ENCODE assay signal across 35 cellular contexts in the genomic region with DNA sequence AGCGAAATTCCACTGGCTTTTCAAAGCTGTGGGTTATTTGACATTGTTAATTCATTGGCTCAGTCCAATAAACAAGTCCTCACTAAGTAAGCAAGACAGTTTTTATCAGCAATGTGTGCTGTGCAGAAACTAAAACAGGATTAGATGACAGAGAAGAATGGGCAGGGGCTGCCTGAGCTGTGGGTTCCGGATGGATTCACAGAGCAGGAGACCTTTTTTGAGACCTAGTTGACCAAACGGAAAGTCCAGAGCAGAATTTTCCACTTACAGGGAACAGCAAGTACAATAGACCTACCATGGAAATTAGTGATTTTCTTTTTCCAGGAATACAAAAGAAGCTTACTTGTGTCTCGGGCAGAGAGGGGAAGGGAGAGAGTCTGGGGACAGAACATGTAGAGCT. TPM values are rescaled to one million over a fixed set of nuclear protein-coding genes. Genes with fewer than 3 reads are reported as not detected.
"Had no signal": no experiment of that assay in that cellular context is flagged by ENCODE, and none has a peak within 500 bp of the region (broad histone marks: within the 10 kb centered on the region; RNA-seq: fewer than 3 reads in every experiment).

No MANE protein-coding gene starts in this region.

- H3K36me3 Mint-ChIP-seq: activated CD4-positive, alpha-beta memory T cell treated with anti-CD3 and anti-CD28 coated beads for 36 hours; activated CD8-positive, alpha-beta memory T cell treated with anti-CD3 and anti-CD28 coated beads, Interleukin-2, amount 10 ng/mL, durations not matched to agents 7 days and 5 days; activated naive CD8-positive, alpha-beta T cell treated with anti-CD3 and anti-CD28 coated beads for 36 hours; WTC11 had no signal

- H3K4me1 ChIP-seq: adrenal gland, ascending aorta, esophagus muscularis mucosa, gastroesophageal sphincter, heart right ventricle had no signal

- H3K9me3 ChIP-seq: adrenal gland, ascending aorta, esophagus muscularis mucosa, gastroesophageal sphincter, heart right ventricle had no signal

- H3K4me3 ChIP-seq: adrenal gland, ascending aorta, esophagus muscularis mucosa, gastroesophageal sphincter, heart right ventricle had no signal

- H3K9me3 Mint-ChIP-seq: activated CD4-positive, alpha-beta memory T cell treated with anti-CD3 and anti-CD28 coated beads for 36 hours; activated naive CD4-positive, alpha-beta T cell treated with anti-CD3 and anti-CD28 coated beads for 36 hours; activated naive CD4-positive, alpha-beta T cell treated with anti-CD3 and anti-CD28 coated beads, Interleukin-2, amount 50 U/mL, for 24 hours; activated naive CD8-positive, alpha-beta T cell treated with anti-CD3 and anti-CD28 coated beads for 36 hours; activated naive CD8-positive, alpha-beta T cell treated with anti-CD3 and anti-CD28 coated beads, Interleukin-2, amount 50 U/mL, for 24 hours; activated T-helper 1 cell treated with anti-CD3 and anti-CD28 coated beads, Interleukin-12 subunit alpha, Interleukin-12 subunit beta, Interleukin-2, Interleukin-4 antibody, amounts not matched to agents 30 ng/mL and 10 ng/mL and 1 ng/mL, durations not matched to agents 14 hours and 24 hours and 36 hours; activated T-helper 2 cell treated with anti-CD3 and anti-CD28 coated beads, Interferon-gamma antibody, Interleukin-2, Interleukin-4, amounts not matched to agents 10 μg/mL and 5 μg/mL and 100 μg/mL, durations not matched to agents 14 hours and 24 hours and 36 hours; effector memory CD8-positive, alpha-beta T cell; WTC11 had no signal

- H3K27me3 ChIP-seq: adrenal gland, ascending aorta, brain microvascular endothelial cell had no signal

- H3K27ac ChIP-seq: adrenal gland, ascending aorta, brain microvascular endothelial cell, esophagus muscularis mucosa, gastroesophageal sphincter, heart right ventricle had no signal

- H3K27ac Mint-ChIP-seq: activated CD4-positive, alpha-beta memory T cell treated with anti-CD3 and anti-CD28 coated beads for 36 hours; activated CD8-positive, alpha-beta memory T cell treated with anti-CD3 and anti-CD28 coated beads, Interleukin-2, amount 10 ng/mL, durations not matched to agents 7 days and 5 days; activated CD8-positive, alpha-beta T cell treated with anti-CD3 and anti-CD28 coated beads, Interleukin-2, amount 10 ng/mL, durations not matched to agents 7 days and 5 days; activated naive CD4-positive, alpha-beta T cell treated with anti-CD3 and anti-CD28 coated beads for 36 hours; activated naive CD4-positive, alpha-beta T cell treated with anti-CD3 and anti-CD28 coated beads, Interleukin-2, amount 50 U/mL, for 24 hours; activated naive CD8-positive, alpha-beta T cell treated with anti-CD3 and anti-CD28 coated beads for 36 hours; activated naive CD8-positive, alpha-beta T cell treated with anti-CD3 and anti-CD28 coated beads, Interleukin-2, amount 50 U/mL, for 24 hours; activated T-helper 1 cell treated with anti-CD3 and anti-CD28 coated beads, Interleukin-12 subunit alpha, Interleukin-12 subunit beta, Interleukin-2, Interleukin-4 antibody, amounts not matched to agents 30 ng/mL and 10 ng/mL and 1 ng/mL, durations not matched to agents 14 hours and 24 hours and 36 hours; activated T-helper 2 cell treated with anti-CD3 and anti-CD28 coated beads, Interferon-gamma antibody, Interleukin-2, Interleukin-4, amounts not matched to agents 10 μg/mL and 5 μg/mL and 100 μg/mL, durations not matched to agents 14 hours and 24 hours and 36 hours; effector memory CD8-positive, alpha-beta T cell; WTC11 had no signal

- H3K4me1 Mint-ChIP-seq: activated naive CD4-positive, alpha-beta T cell treated with anti-CD3 and anti-CD28 coated beads, Interleukin-2, amount 50 U/mL, for 24 hours; activated naive CD8-positive, alpha-beta T cell treated with anti-CD3 and anti-CD28 coated beads, Interleukin-2, amount 50 U/mL, for 24 hours; WTC11 had no signal

- H3K36me3 ChIP-seq: adrenal gland, ascending aorta, brain microvascular endothelial cell, esophagus muscularis mucosa, gastroesophageal sphincter, heart right ventricle had no signal

- DNase-seq: activated CD4-positive, alpha-beta memory T cell treated with anti-CD3 and anti-CD28 coated beads for 36 hours; activated CD4-positive, alpha-beta T cell treated with anti-CD3 and anti-CD28 coated beads for 1 hour; activated CD4-positive, alpha-beta T cell treated with anti-CD3 and anti-CD28 coated beads for 48 hours; activated CD8-positive, alpha-beta memory T cell treated with anti-CD3 and anti-CD28 coated beads, Interleukin-2, amount 10 ng/mL, durations not matched to agents 7 days and 5 days; activated CD8-positive, alpha-beta memory T cell treated with anti-CD3 and anti-CD28 coated beads, Interleukin-2, amount 50 U/mL, for 4 hours; activated CD8-positive, alpha-beta T cell treated with anti-CD3 and anti-CD28 coated beads, Interleukin-2, amount 10 ng/mL, durations not matched to agents 7 days and 5 days; activated effector memory CD4-positive, alpha-beta T cell treated with anti-CD3 and anti-CD28 coated beads, Interleukin-2, amount 50 U/mL, for 16 hours; activated naive CD4-positive, alpha-beta T cell treated with anti-CD3 and anti-CD28 coated beads for 36 hours; activated naive CD8-positive, alpha-beta T cell treated with anti-CD3 and anti-CD28 coated beads for 36 hours; activated naive CD8-positive, alpha-beta T cell treated with anti-CD3 and anti-CD28 coated beads, Interleukin-2, amount 50 U/mL, for 24 hours; activated T-cell treated with anti-CD3 and anti-CD28 coated beads, Interleukin-2, amount 50 U/mL, for 1 hour; activated T-cell treated with anti-CD3 and anti-CD28 coated beads, Interleukin-2, amount 50 U/mL, for 48 hours; adrenal gland; brain microvascular endothelial cell; caudate nucleus; cortex of kidney; dermis blood vessel endothelial cell; effector CD4-positive, alpha-beta T cell; effector memory CD8-positive, alpha-beta T cell; erythroblast; foreskin melanocyte; heart right ventricle; T-helper 2 cell had no signal

- H3K4me3 Mint-ChIP-seq: activated CD4-positive, alpha-beta memory T cell treated with anti-CD3 and anti-CD28 coated beads for 36 hours; activated CD8-positive, alpha-beta memory T cell treated with anti-CD3 and anti-CD28 coated beads, Interleukin-2, amount 10 ng/mL, durations not matched to agents 7 days and 5 days; activated CD8-positive, alpha-beta T cell treated with anti-CD3 and anti-CD28 coated beads, Interleukin-2, amount 10 ng/mL, durations not matched to agents 7 days and 5 days; activated naive CD4-positive, alpha-beta T cell treated with anti-CD3 and anti-CD28 coated beads for 36 hours; activated naive CD4-positive, alpha-beta T cell treated with anti-CD3 and anti-CD28 coated beads, Interleukin-2, amount 50 U/mL, for 24 hours; activated naive CD8-positive, alpha-beta T cell treated with anti-CD3 and anti-CD28 coated beads for 36 hours; activated naive CD8-positive, alpha-beta T cell treated with anti-CD3 and anti-CD28 coated beads, Interleukin-2, amount 50 U/mL, for 24 hours; activated T-helper 1 cell treated with anti-CD3 and anti-CD28 coated beads, Interleukin-12 subunit alpha, Interleukin-12 subunit beta, Interleukin-2, Interleukin-4 antibody, amounts not matched to agents 30 ng/mL and 10 ng/mL and 1 ng/mL, durations not matched to agents 14 hours and 24 hours and 36 hours; effector memory CD8-positive, alpha-beta T cell; WTC11 had no signal

- ATAC-seq: activated CD8-positive, alpha-beta memory T cell treated with anti-CD3 and anti-CD28 coated beads, Interleukin-2, amount 10 ng/mL, durations not matched to agents 7 days and 5 days; activated CD8-positive, alpha-beta T cell treated with anti-CD3 and anti-CD28 coated beads, Interleukin-2, amount 10 ng/mL, durations not matched to agents 7 days and 5 days; activated naive CD8-positive, alpha-beta T cell treated with anti-CD3 and anti-CD28 coated beads, Interleukin-2, amount 50 U/mL, for 24 hours; effector memory CD8-positive, alpha-beta T cell; gastroesophageal sphincter; heart right ventricle; WTC11 had no signal

RNA-seq across cellular contexts. Expression of a gene that starts 5.2 kb away (rescaled TPM):
- total RNA-seq: activated CD4-positive, alpha-beta memory T cell treated with anti-CD3 and anti-CD28 coated beads for 36 hours; activated CD8-positive, alpha-beta memory T cell treated with anti-CD3 and anti-CD28 coated beads for 36 hours; activated CD8-positive, alpha-beta memory T cell treated with anti-CD3 and anti-CD28 coated beads, Interleukin-2, amount 10 ng/mL, durations not matched to agents 7 days and 5 days; activated CD8-positive, alpha-beta T cell treated with anti-CD3 and anti-CD28 coated beads, Interleukin-2, amount 10 ng/mL, durations not matched to agents 7 days and 5 days; activated naive CD4-positive, alpha-beta T cell treated with anti-CD3 and anti-CD28 coated beads for 36 hours; activated naive CD8-positive, alpha-beta T cell treated with anti-CD3 and anti-CD28 coated beads for 36 hours; activated T-helper 1 cell treated with anti-CD3 and anti-CD28 coated beads, Interleukin-12 subunit alpha, Interleukin-12 subunit beta, Interleukin-2, Interleukin-4 antibody, amounts not matched to agents 30 ng/mL and 10 ng/mL and 1 ng/mL, durations not matched to agents 14 hours and 24 hours and 36 hours; activated T-helper 2 cell treated with anti-CD3 and anti-CD28 coated beads, Interferon-gamma antibody, Interleukin-2, Interleukin-4, amounts not matched to agents 10 μg/mL and 5 μg/mL and 100 μg/mL, durations not matched to agents 14 hours and 24 hours and 36 hours; adrenal gland; ascending aorta; bronchial epithelial cell; chondrocyte; dermis blood vessel endothelial cell; esophagus muscularis mucosa; glomerular endothelial cell; heart right ventricle; T-helper 1 cell treated with Interleukin-12 subunit alpha and Interleukin-12 subunit beta and Interleukin-4 antibody, amounts not matched to agents 30 ng/mL and 1 ng/mL, for 36 hours; WTC11 had no signal
- polyA plus RNA-seq: adrenal gland, heart right ventricle had no signal

RNA-seq across cellular contexts. Expression of a gene that starts 19.0 kb away (rescaled TPM):
- total RNA-seq: activated CD4-positive, alpha-beta memory T cell treated with anti-CD3 and anti-CD28 coated beads for 36 hours; activated CD8-positive, alpha-beta memory T cell treated with anti-CD3 and anti-CD28 coated beads for 36 hours; activated CD8-positive, alpha-beta memory T cell treated with anti-CD3 and anti-CD28 coated beads, Interleukin-2, amount 10 ng/mL, durations not matched to agents 7 days and 5 days; activated CD8-positive, alpha-beta T cell treated with anti-CD3 and anti-CD28 coated beads, Interleukin-2, amount 10 ng/mL, durations not matched to agents 7 days and 5 days; activated naive CD4-positive, alpha-beta T cell treated with anti-CD3 and anti-CD28 coated beads for 36 hours; activated naive CD8-positive, alpha-beta T cell treated with anti-CD3 and anti-CD28 coated beads for 36 hours; activated T-helper 1 cell treated with anti-CD3 and anti-CD28 coated beads, Interleukin-12 subunit alpha, Interleukin-12 subunit beta, Interleukin-2, Interleukin-4 antibody, amounts not matched to agents 30 ng/mL and 10 ng/mL and 1 ng/mL, durations not matched to agents 14 hours and 24 hours and 36 hours; activated T-helper 2 cell treated with anti-CD3 and anti-CD28 coated beads, Interferon-gamma antibody, Interleukin-2, Interleukin-4, amounts not matched to agents 10 μg/mL and 5 μg/mL and 100 μg/mL, durations not matched to agents 14 hours and 24 hours and 36 hours; adrenal gland; ascending aorta; bronchial epithelial cell; chondrocyte; dermis blood vessel endothelial cell; esophagus muscularis mucosa; gastroesophageal sphincter; glomerular endothelial cell; heart right ventricle; T-helper 1 cell treated with Interleukin-12 subunit alpha and Interleukin-12 subunit beta and Interleukin-4 antibody, amounts not matched to agents 30 ng/mL and 1 ng/mL, for 36 hours; WTC11 had no signal
- polyA plus RNA-seq: adrenal gland, heart right ventricle had no signal
